In genomic region chr9:72930828-72931227, GRCh38 we compare ENCODE assay signal across 20 cellular contexts. TPM values are rescaled to one million over a fixed set of nuclear protein-coding genes. Genes with fewer than 3 reads are reported as not detected.
DNase-seq lines count a peak whose midpoint lies in the region; ATAC-seq and TF ChIP-seq lines count a peak whose summit lies in the region.
"Had no signal": no experiment of that assay in that cellular context is flagged by ENCODE, and none has a peak within 500 bp of the region (broad histone marks: within the 10 kb centered on the region; RNA-seq: fewer than 3 reads in every experiment).

No MANE protein-coding gene starts in this region.

- in situ Hi-C loops in SK-MEL-5 (cut with HindIII; ENCODE audit: low pct_unique_long_range_greater_than_20kb, low sequenced_read_pairs) = no loop called here

- no peak overlapping the region for H3K27ac ChIP-seq in GM23338 (ENCODE audit: low read depth)
- H3K27ac ChIP-seq: BLaER1, PC-9, SJCRH30 had no signal

- no peaks in the 10 kb centered on the region for H3F3A ChIP-seq in GM23338 (replicated peaks; ENCODE audit: low read depth)

- H3K36me3 Mint-ChIP-seq in GM23338 (ENCODE audit: low read depth) = no peaks in the 10 kb centered on the region
- H3K36me3 Mint-ChIP-seq: CD8-positive, alpha-beta T cell had no signal

- peak; percentile 73 for ATAC-seq in GM23338
- no peak for ATAC-seq in HG02678 (IDR thresholded peaks at IDR 0.05; ENCODE audit: unreplicated experiment)
- no peak for ATAC-seq in GM19351 (IDR thresholded peaks at IDR 0.05; ENCODE audit: unreplicated experiment)
- no peak for ATAC-seq in HG03135 (IDR thresholded peaks at IDR 0.05; ENCODE audit: unreplicated experiment)
- ATAC-seq: CD8-positive, alpha-beta T cell had no signal

- H3K4me2 ChIP-seq in GM23338 = no peak overlapping the region
- H3K4me2 ChIP-seq: BLaER1, PC-9 had no signal

- H3K27ac Mint-ChIP-seq in GM23338 = no peak overlapping the region
- H3K27ac Mint-ChIP-seq: CD8-positive, alpha-beta T cell had no signal

- no peaks in the 10 kb centered on the region for H3K36me3 ChIP-seq in GM23338 (ENCODE audit: insufficient read depth)
- H3K36me3 ChIP-seq: BLaER1, SJCRH30 had no signal

- H3K4me3 ChIP-seq in GM23338 = no peak overlapping the region
- H3K4me3 ChIP-seq: BLaER1, PC-9, SJCRH30 had no signal

- peak; percentile 48 for TF ChIP-seq CTCF in GM23338 (conservative IDR thresholded peaks at IDR 0.05; ENCODE audit: low read depth in 2 of 2)

- H3K9me3 Mint-ChIP-seq in GM23338 = no peaks in the 10 kb centered on the region
- H3K9me3 Mint-ChIP-seq: CD8-positive, alpha-beta T cell had no signal

- H3K4me1 ChIP-seq in GM23338 (ENCODE audit: insufficient read depth) = no peaks in the 10 kb centered on the region
- H3K4me1 ChIP-seq: BLaER1, SJCRH30 had no signal

- H2AFZ ChIP-seq in GM23338 = no peak overlapping the region
- H2AFZ ChIP-seq: PC-9 had no signal

- H3K4me3 Mint-ChIP-seq in GM23338 = no peak overlapping the region
- H3K4me3 Mint-ChIP-seq: CD8-positive, alpha-beta T cell had no signal

- peak; percentile 5 for DNase-seq in A172 (ENCODE audit: low spot score)
- peak; percentile 55 for DNase-seq in GM23338 (ENCODE audit: low spot score)
- DNase-seq in SK-MEL-5 (ENCODE audit: low read depth, low spot score) = peak; percentile 82
- peak; percentile 27 for DNase-seq in iPS-NIHi7 (ENCODE audit: extremely low spot score)
- DNase-seq in activated T-cell treated with anti-CD3 and anti-CD28 coated beads, Interleukin-2, amount 50 U/mL, for 48 hours = no peak
- DNase-seq: CD8-positive, alpha-beta T cell; DMS53; Kasumi-1; NCI-H1092 treated with DMSO at 0.1 percent for 48 hours; NCI-H146; NCI-H2081 treated with DMSO at 0.1 percent for 48 hours; NCI-H2227 treated with DMSO at 0.1 percent for 48 hours; NCI-H510A treated with DMSO at 0.1 percent for 48 hours; PC-9; SJCRH30; SW 1271 had no signal

- H4K20me1 ChIP-seq in GM23338 (replicated peaks; ENCODE audit: insufficient read depth) = no peaks in the 10 kb centered on the region
- H4K20me1 ChIP-seq: BLaER1 had no signal

- no peaks in the 10 kb centered on the region for H3K27me3 ChIP-seq in GM23338 (ENCODE audit: insufficient read depth)
- H3K27me3 ChIP-seq: BLaER1, SJCRH30 had no signal

- no peaks in the 10 kb centered on the region for H3K4me1 Mint-ChIP-seq in GM23338

- no peaks in the 10 kb centered on the region for H3K27me3 Mint-ChIP-seq in GM23338 (ENCODE audit: insufficient read depth, low read depth, poor library complexity)

- H3K79me2 ChIP-seq in GM23338 (replicated peaks; ENCODE audit: insufficient read depth) = no peaks in the 10 kb centered on the region

- no peaks in the 10 kb centered on the region for H3K9me2 ChIP-seq in GM23338 (ENCODE audit: insufficient read depth)

TF ChIP-seq in GM23338, 12 proteins besides CTCF, POLR2A, EP300 and RAD21 (continues in another document):
- no peak for TF ChIP-seq EZH2phosphoT487 (IDR thresholded peaks at IDR 0.05; ENCODE audit: unreplicated experiment)
- no peak for TF ChIP-seq JUNB (IDR thresholded peaks at IDR 0.05; ENCODE audit: unreplicated experiment)
- TF ChIP-seq NANOG (IDR thresholded peaks at IDR 0.05; ENCODE audit: borderline replicate concordance) = no peak
- no peak for TF ChIP-seq STAT1 (IDR thresholded peaks at IDR 0.05; ENCODE audit: unreplicated experiment)
- TF ChIP-seq POLR2AphosphoS5 (IDR thresholded peaks at IDR 0.05; ENCODE audit: low read depth) = no peak
- no peak for TF ChIP-seq ZNF114 (CRISPR knock-in tag; IDR thresholded peaks at IDR 0.05)
- no peak for TF ChIP-seq CREB1 (CRISPR knock-in tag; IDR thresholded peaks at IDR 0.05; ENCODE audit: low read depth)
- no peak for TF ChIP-seq REST (IDR thresholded peaks at IDR 0.05; ENCODE audit: unreplicated experiment)
- no peak for TF ChIP-seq ETS1 (IDR thresholded peaks at IDR 0.05)

RNA-seq across cellular contexts. Expression of gene ALDH1A1, which starts 22.0 kb away (rescaled TPM):
- total RNA-seq in A172 (2014; rRNA removed; shearing (Covaris generic)) = not detected in 2 replicates
- total RNA-seq in GM23338 (2014; rRNA removed; shearing (Covaris generic)) = 2.7 and 3.4 TPM in 2 replicates
- polyA plus RNA-seq in GM23338 (2016; fragmentation: Nextera tagmentation; extraction: Ambion mirVana) = 2.1 and 2.8 TPM in 2 replicates
- 28.8 and 32.9 TPM in 2 replicates for total RNA-seq in SK-MEL-5 (2014; rRNA removed; shearing (Covaris generic))
- polyA plus RNA-seq in SK-MEL-5 (2015; cell fraction: cytosol; rRNA removed) = 17.6 and 23.4 TPM in 2 replicates
- polyA plus RNA-seq in SK-MEL-5 (2015; cell fraction: nucleus; rRNA removed) = 5.4 and 8.0 TPM in 2 replicates
- total RNA-seq: CD8-positive, alpha-beta T cell had no signal

Comparison
In these comparisons a context has a peak if more than half of its experiments do, and no peak if none do; other contexts are left out.
1. DNase-seq: peak in A172 (single experiment), GM23338 (single experiment), SK-MEL-5 (single experiment) and iPS-NIHi7 (single experiment); none in activated T-cell treated with anti-CD3 and anti-CD28 coated beads, Interleukin-2, amount 50 U/mL, for 48 hours (0 of 2).